ENCODE assay signal across 24 cellular contexts in the genomic region with DNA sequence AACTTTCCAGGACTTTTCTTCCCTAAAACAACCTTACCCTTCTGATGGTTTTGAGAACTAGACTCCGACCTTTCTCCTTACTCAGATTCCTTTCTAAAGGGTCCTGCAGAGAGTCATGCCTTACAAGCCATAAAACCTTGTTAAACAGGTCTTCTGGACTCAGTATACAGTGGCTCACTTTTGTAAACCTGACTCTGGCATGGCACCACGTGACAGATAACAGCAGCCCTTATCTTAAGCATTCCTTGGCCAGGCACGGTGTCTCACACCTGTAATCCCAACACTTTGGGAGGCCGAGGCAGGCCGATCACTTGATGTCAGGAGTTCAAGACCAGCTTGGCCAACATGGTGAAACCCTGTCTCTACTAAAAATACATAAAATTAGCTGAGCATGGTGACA.
"Had no signal": no experiment of that assay in that cellular context is flagged by ENCODE, and none has a peak within 500 bp of the region (broad histone marks: within the 10 kb centered on the region; RNA-seq: fewer than 3 reads in every experiment).

No MANE protein-coding gene starts in this region.

- H3K9me3 Mint-ChIP-seq: dendritic cell treated with granulocyte-macrophage colony-stimulating factor and Interleukin-4, amounts not matched to agents 40 ng/mL and 50 ng/mL, for 4 days; memory B cell; naive B cell; natural killer cell treated with Interleukin-12 subunit alpha and Interleukin-12 subunit beta and Interleukin-15 and Interleukin-18, amount 100 ng/mL, for 72 hours; neural crest cell; stimulated activated memory B cell treated with anti-CD40 and anti-IgM and Interleukin-4, amounts not matched to agents 10 μg/mL and 1 μg/mL and 100 μg/mL, for 72 hours; stimulated activated naive CD8-positive, alpha-beta T cell treated with anti-CD3 and anti-CD28 coated beads, Interleukin-15, Interleukin-2, amounts not matched to agents 100 ng/mL and 50 ng/mL, for 24 hours had no signal

- H3K4me1 ChIP-seq: colonic mucosa, prostate gland, sigmoid colon, spleen, transverse colon, vagina had no signal

- H3K4me3 Mint-ChIP-seq: dendritic cell treated with granulocyte-macrophage colony-stimulating factor and Interleukin-4, amounts not matched to agents 40 ng/mL and 50 ng/mL, for 4 days; memory B cell; naive B cell; natural killer cell treated with Interleukin-12 subunit alpha and Interleukin-12 subunit beta and Interleukin-15 and Interleukin-18, amount 100 ng/mL, for 72 hours; neural crest cell; stimulated activated memory B cell treated with anti-CD40 and anti-IgM and Interleukin-4, amounts not matched to agents 10 μg/mL and 1 μg/mL and 100 μg/mL, for 72 hours; stimulated activated naive CD8-positive, alpha-beta T cell treated with anti-CD3 and anti-CD28 coated beads, Interleukin-15, Interleukin-2, amounts not matched to agents 100 ng/mL and 50 ng/mL, for 24 hours had no signal

- H3K27ac Mint-ChIP-seq: dendritic cell treated with granulocyte-macrophage colony-stimulating factor and Interleukin-4, amounts not matched to agents 40 ng/mL and 50 ng/mL, for 4 days; memory B cell; naive B cell; natural killer cell treated with Interleukin-12 subunit alpha and Interleukin-12 subunit beta and Interleukin-15 and Interleukin-18, amount 100 ng/mL, for 72 hours; stimulated activated memory B cell treated with anti-CD40 and anti-IgM and Interleukin-4, amounts not matched to agents 10 μg/mL and 1 μg/mL and 100 μg/mL, for 72 hours; stimulated activated naive CD8-positive, alpha-beta T cell treated with anti-CD3 and anti-CD28 coated beads, Interleukin-15, Interleukin-2, amounts not matched to agents 100 ng/mL and 50 ng/mL, for 24 hours had no signal

- ATAC-seq: left lobe of liver; natural killer cell treated with Interleukin-12 subunit alpha and Interleukin-12 subunit beta and Interleukin-15 and Interleukin-18, amount 100 ng/mL, for 72 hours; right cardiac atrium; stimulated activated memory B cell treated with anti-CD40 and anti-IgM and Interleukin-4, amounts not matched to agents 10 μg/mL and 1 μg/mL and 100 μg/mL, for 72 hours had no signal

- H3K4me1 Mint-ChIP-seq: memory B cell; naive B cell; stimulated activated memory B cell treated with anti-CD40 and anti-IgM and Interleukin-4, amounts not matched to agents 10 μg/mL and 1 μg/mL and 100 μg/mL, for 72 hours had no signal

- H3K9me3 ChIP-seq: colonic mucosa, esophagus squamous epithelium, neutrophil, prostate gland, sigmoid colon, spleen, transverse colon, vagina had no signal

- H3K36me3 Mint-ChIP-seq: memory B cell; naive B cell; natural killer cell treated with Interleukin-12 subunit alpha and Interleukin-12 subunit beta and Interleukin-15 and Interleukin-18, amount 100 ng/mL, for 72 hours; stimulated activated memory B cell treated with anti-CD40 and anti-IgM and Interleukin-4, amounts not matched to agents 10 μg/mL and 1 μg/mL and 100 μg/mL, for 72 hours had no signal

- H3K27me3 ChIP-seq: colonic mucosa, sigmoid colon, transverse colon, vagina had no signal

- FAIRE-seq: endothelial cell of umbilical vein, keratinocyte had no signal

- H3K4me3 ChIP-seq: colonic mucosa, esophagus squamous epithelium, lung, prostate gland, sigmoid colon, spleen, transverse colon, vagina had no signal

- H3K36me3 ChIP-seq: colonic mucosa, esophagus squamous epithelium, neutrophil, prostate gland, sigmoid colon, spleen, transverse colon, vagina had no signal

- DNase-seq: colonic mucosa; effector CD8-positive, alpha-beta T cell; esophagus squamous epithelium; foreskin melanocyte; glutamatergic neuron; naive B cell; right cardiac atrium; sigmoid colon; spleen; stimulated activated CD4-positive, alpha-beta T cell treated with anti-CD3 and anti-CD28 coated beads, Interleukin-4, amount 100 ng/mL, for 4 hours; transverse colon had no signal

- H3K27ac ChIP-seq: colonic mucosa, esophagus squamous epithelium, neutrophil, prostate gland, sigmoid colon, spleen, transverse colon, vagina had no signal

- H3K27me3 Mint-ChIP-seq: stimulated activated memory B cell treated with anti-CD40 and anti-IgM and Interleukin-4, amounts not matched to agents 10 μg/mL and 1 μg/mL and 100 μg/mL, for 72 hours; stimulated activated naive CD8-positive, alpha-beta T cell treated with anti-CD3 and anti-CD28 coated beads, Interleukin-15, Interleukin-2, amounts not matched to agents 100 ng/mL and 50 ng/mL, for 24 hours had no signal
